In the genomic region with DNA sequence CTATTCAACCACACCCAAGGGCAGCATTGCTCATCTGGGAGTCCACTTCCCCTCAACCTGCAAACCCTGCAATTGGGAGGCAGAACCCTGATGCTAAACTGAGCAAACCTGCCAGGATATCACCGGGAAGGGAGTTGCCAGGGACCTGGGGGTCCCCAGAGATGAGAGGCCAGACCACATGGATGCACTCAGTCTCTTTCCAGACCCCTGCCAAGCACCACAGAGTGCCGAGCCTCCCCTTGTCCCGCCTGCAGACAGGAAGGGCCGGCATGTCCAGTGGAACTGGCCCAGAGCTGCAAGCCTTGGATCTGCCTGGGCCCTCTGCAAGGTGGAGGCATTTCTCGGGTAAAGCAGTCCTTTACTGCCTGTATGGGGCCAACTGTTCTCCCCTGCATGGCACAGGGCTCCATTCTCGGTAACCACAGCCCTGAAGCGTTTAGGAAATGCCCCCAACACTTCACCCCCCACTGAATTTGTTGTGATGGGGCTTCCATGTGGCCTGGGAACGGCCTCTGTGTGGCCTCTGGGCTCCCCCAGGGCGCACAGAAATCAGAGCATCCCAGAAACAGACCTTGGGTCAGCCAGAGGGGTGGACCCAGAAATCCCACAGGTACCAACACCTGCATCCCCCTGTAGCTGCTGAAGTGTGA, we compare ENCODE assay signal across 15 cellular contexts.
DNase-seq lines count a peak whose midpoint lies in the region; ATAC-seq, FAIRE-seq and TF ChIP-seq lines count a peak whose summit lies in the region.
"Had no signal": no experiment of that assay in that cellular context is flagged by ENCODE, and none has a peak within 500 bp of the region (broad histone marks: within the 10 kb centered on the region; RNA-seq: fewer than 3 reads in every experiment).

No MANE protein-coding gene starts in this region.

- H3K27me3 ChIP-seq in right atrium auricular region (no peaks in the 10 kb centered on the region), H1 (replicated peaks in 1 of 4; ENCODE audit: control insufficient read depth in 3 of 4, extremely low read depth in 1 of 4, insufficient read depth in 3 of 4, low read length in 3 of 4) (no peaks in the 10 kb centered on the region; a peak in 1 of 7 replicates)

- ATAC-seq in Right ventricle myocardium superior (ENCODE audit: poor library complexity), result no peak
- ATAC-seq: HepG2 had no signal

- H4K91ac ChIP-seq in H1 (replicated peaks; ENCODE audit: insufficient read length, low read length), result no peak overlapping the region

- H3K4ac ChIP-seq in H1 (replicated peaks; ENCODE audit: insufficient read length, low read depth, low read length), result no peak overlapping the region

- peak overlapping the region; percentile 20; the same call in 1 of the 2 replicates for H4K8ac ChIP-seq in H1 (ENCODE audit: extremely low read depth, insufficient read depth, low read length)

- H2BK15ac ChIP-seq in H1 (ENCODE audit: low read length), result no peak overlapping the region

- H3K36me3 Mint-ChIP-seq in osteocyte (ENCODE audit: unreplicated experiment) (no peaks in the 10 kb centered on the region), progenitor cell of endocrine pancreas (ENCODE audit: insufficient read depth) (no peaks in the 10 kb centered on the region)

- H3K4me3 Mint-ChIP-seq in osteocyte (ENCODE audit: unreplicated experiment) (no peak overlapping the region), progenitor cell of endocrine pancreas (ENCODE audit: low read depth) (no peak overlapping the region)

- H3K4me1 ChIP-seq in right atrium auricular region (no peaks in the 10 kb centered on the region), H1 (replicated peaks in 1 of 4; ENCODE audit: control insufficient read depth in 3 of 4, insufficient read depth in 4 of 4, low read length in 3 of 4) (peaks cover 0 to 4% (median 0%) of the 10 kb centered on the region in 4 experiments; a peak in 1 of 7 replicates)

- H3K9me3 ChIP-seq in right atrium auricular region, result no peaks in the 10 kb centered on the region
- no peaks in the 10 kb centered on the region for H3K9me3 ChIP-seq in H1 (ENCODE audit: insufficient read depth in 2 of 2, low read depth in 1 of 2, low read length in 1 of 2)

- no peak overlapping the region; the same call in 1 of the 2 replicates for H3K18ac ChIP-seq in H1 (ENCODE audit: extremely low read depth, low read length)

- no peak for TF ChIP-seq RAD21 in H1 (IDR thresholded peaks at IDR 0.05 in 1 of 2, conservative IDR thresholded peaks at IDR 0.05 in 1 of 2; ENCODE audit: low read depth in 2 of 2, low read length in 2 of 2)

- DNase-seq in right atrium auricular region (ENCODE audit: low spot score) (peak; percentile 30), Right ventricle myocardium superior (no peak), H1 (ENCODE audit: low read depth in 1 of 2, low spot score in 2 of 2) (peak in 1 of 2 experiments; percentile 28), osteocyte (ENCODE audit: extremely low spot score, unreplicated experiment) (peak; percentile 57), activated T-cell treated with anti-CD3 and anti-CD28 coated beads for 4 hours (no peak), NCI-H1930 (lab: John Stamatoyannopoulos, UW) (no peak), progenitor cell of endocrine pancreas (ENCODE audit: low spot score, unreplicated experiment) (no peak), NAMALWA (ENCODE audit: low spot score) (no peak)
- DNase-seq: KG1, NCI-H1436, NCI-H2029 treated with DMSO at 0.1 percent for 48 hours, NCI-H510A treated with DMSO at 0.1 percent for 48 hours had no signal

- no peak overlapping the region for H2BK12ac ChIP-seq in H1 (ENCODE audit: low read depth, low read length)

- no peak for TF ChIP-seq CTCF in right atrium auricular region (IDR thresholded peaks at IDR 0.05)
- TF ChIP-seq CTCF in H1 (IDR thresholded peaks at IDR 0.05; ENCODE audit: control extremely low read depth in 1 of 3, insufficient read depth in 1 of 3, low read depth in 1 of 3, low read length in 3 of 3), result no peak
- no peak for TF ChIP-seq CTCF in osteocyte (IDR thresholded peaks at IDR 0.05)
- no peak for TF ChIP-seq CTCF in progenitor cell of endocrine pancreas (IDR thresholded peaks at IDR 0.05; ENCODE audit: unreplicated experiment)

- no peak overlapping the region for H3K23ac ChIP-seq in H1 (ENCODE audit: insufficient read length)

- H3K4me3 ChIP-seq in right atrium auricular region (no peak overlapping the region), H1 (ENCODE audit: extremely low read depth in 1 of 4, insufficient read depth in 2 of 4, low read depth in 3 of 4, low read length in 4 of 4) (no peak overlapping the region)

- no peaks in the 10 kb centered on the region for H3K79me1 ChIP-seq in H1 (ENCODE audit: low read depth, low read length)

- no peak for TF ChIP-seq POLR2A in H1 (IDR thresholded peaks at IDR 0.05; ENCODE audit: control extremely low read depth in 1 of 2, low read depth in 2 of 2, low read length in 2 of 2)

- H2BK20ac ChIP-seq in H1 (ENCODE audit: low read length), result no peak overlapping the region

- peaks cover 16% of the 10 kb centered on the region for H3K9me3 Mint-ChIP-seq in osteocyte (ENCODE audit: unreplicated experiment)
- no peaks in the 10 kb centered on the region for H3K9me3 Mint-ChIP-seq in progenitor cell of endocrine pancreas (ENCODE audit: low read depth)

- no peak overlapping the region for H3K9ac ChIP-seq in H1 (replicated peaks in 1 of 4; ENCODE audit: extremely low read depth in 1 of 4, low read depth in 3 of 4, low read length in 3 of 4)

- H3K4me1 Mint-ChIP-seq in osteocyte (ENCODE audit: unreplicated experiment), result no peaks in the 10 kb centered on the region
- no peaks in the 10 kb centered on the region for H3K4me1 Mint-ChIP-seq in progenitor cell of endocrine pancreas (ENCODE audit: low read depth)

- H3K14ac ChIP-seq in H1 (ENCODE audit: insufficient read length), result no peak overlapping the region

- H3K23me2 ChIP-seq in H1 (ENCODE audit: low read depth, low read length), result no peaks in the 10 kb centered on the region

- H3K27me3 Mint-ChIP-seq in osteocyte (ENCODE audit: unreplicated experiment), result no peaks in the 10 kb centered on the region
- H3K27me3 Mint-ChIP-seq in progenitor cell of endocrine pancreas, result peaks cover 14% of the 10 kb centered on the region

- H4K5ac ChIP-seq in H1 (ENCODE audit: insufficient read length, low read depth, low read length), result no peak overlapping the region

- H3K27ac ChIP-seq in right atrium auricular region (no peak overlapping the region), H1 (ENCODE audit: low read depth, low read length) (no peak overlapping the region)
- H3K27ac ChIP-seq: C4-2B had no signal

- POLR2A ChIA-PET in H1 (lab: Charles Lee; ENCODE audit: partially characterized antibody), result no interaction called here

- H4K20me1 ChIP-seq in H1 (replicated peaks in 1 of 2; ENCODE audit: control insufficient read depth in 1 of 2, insufficient read depth in 2 of 2, low read length in 2 of 2), result no peaks in the 10 kb centered on the region

- no peak overlapping the region for H2AFZ ChIP-seq in H1 (ENCODE audit: low read length)

- FAIRE-seq in H1 (lab: Jason Lieb, UNC), result no peak
- FAIRE-seq: A204.1, HepG2 had no signal

- WGBS in H1 (ENCODE audit: extremely low coverage in 1 of 2, insufficient coverage in 1 of 2, insufficient read length in 1 of 2, insufficient replicate concordance in 2 of 2, low coverage in 1 of 2, low lambda C conversion rate in 2 of 2, missing lambda C conversion rate in 1 of 2), 2 experiments, result 76% methylated on average over 9 of the region's 9 CpGs; no CpG with 5 or more reads in 1 of the 2 experiments

- H2BK120ac ChIP-seq in H1 (replicated peaks; ENCODE audit: low read depth, low read length), result no peak overlapping the region

- intact Hi-C loops in Right ventricle myocardium superior (cut with DNase I), result no loop called here

- TF ChIP-seq EP300 in H1 (IDR thresholded peaks at IDR 0.05; ENCODE audit: borderline replicate concordance in 1 of 2, low read depth in 2 of 2, low read length in 2 of 2), result no peak

- CTCF ChIA-PET in H1 (lab: Charles Lee; ENCODE audit: partially characterized antibody), result no interaction called here

- H3K36me3 ChIP-seq in right atrium auricular region (no peaks in the 10 kb centered on the region), H1 (ENCODE audit: control insufficient read depth in 2 of 4, insufficient read depth in 4 of 4, low read length in 3 of 4) (no peaks in the 10 kb centered on the region)

- no peak overlapping the region for H3K4me2 ChIP-seq in H1 (ENCODE audit: insufficient read depth in 1 of 2, low read depth in 2 of 2, low read length in 2 of 2)

- H3K79me2 ChIP-seq in H1 (ENCODE audit: control insufficient read depth in 1 of 2, insufficient read depth in 2 of 2, low read length in 2 of 2), result no peaks in the 10 kb centered on the region

- no peak overlapping the region for H2BK5ac ChIP-seq in H1 (ENCODE audit: low read depth, low read length)

- H3K27ac Mint-ChIP-seq in osteocyte (ENCODE audit: unreplicated experiment) (no peak overlapping the region), progenitor cell of endocrine pancreas (no peak overlapping the region)

- no peak overlapping the region for H3K56ac ChIP-seq in H1 (replicated peaks; ENCODE audit: insufficient read length, low read depth, low read length)

- no peak overlapping the region for H2AK5ac ChIP-seq in H1 (ENCODE audit: low read depth, low read length)

TF ChIP-seq in H1, 55 proteins besides CTCF, POLR2A, EP300 and RAD21 (continues in another document):
- TF ChIP-seq TAF1 (IDR thresholded peaks at IDR 0.05; ENCODE audit: low read depth, low read length) (no peak), HDAC2 (IDR thresholded peaks at IDR 0.05; ENCODE audit: borderline replicate concordance in 1 of 2, low read depth in 2 of 2, low read length in 2 of 2) (no peak), SP1 (IDR thresholded peaks at IDR 0.05; ENCODE audit: low read depth, low read length) (no peak), BRCA1 (IDR thresholded peaks at IDR 0.05; ENCODE audit: low read depth, low read length) (no peak), RXRA (IDR thresholded peaks at IDR 0.05; ENCODE audit: insufficient read depth, low read depth, low read length) (no peak), SP4 (IDR thresholded peaks at IDR 0.05; ENCODE audit: low read length) (no peak), TBP (IDR thresholded peaks at IDR 0.05; ENCODE audit: low read depth, low read length) (no peak), CBX5 (IDR thresholded peaks at IDR 0.05; ENCODE audit: low read depth, low read length) (no peak), NANOG (IDR thresholded peaks at IDR 0.05; ENCODE audit: insufficient read depth, low read depth, low read length, poor library complexity, severe bottlenecking) (no peak), PHF8 (conservative IDR thresholded peaks at IDR 0.05; ENCODE audit: low read depth, low read length) (no peak), NRF1 (IDR thresholded peaks at IDR 0.05; ENCODE audit: low read depth, low read length) (no peak), SIX5 (IDR thresholded peaks at IDR 0.05; ENCODE audit: low read depth, low read length) (no peak)
- TF ChIP-seq, protein P1, sequence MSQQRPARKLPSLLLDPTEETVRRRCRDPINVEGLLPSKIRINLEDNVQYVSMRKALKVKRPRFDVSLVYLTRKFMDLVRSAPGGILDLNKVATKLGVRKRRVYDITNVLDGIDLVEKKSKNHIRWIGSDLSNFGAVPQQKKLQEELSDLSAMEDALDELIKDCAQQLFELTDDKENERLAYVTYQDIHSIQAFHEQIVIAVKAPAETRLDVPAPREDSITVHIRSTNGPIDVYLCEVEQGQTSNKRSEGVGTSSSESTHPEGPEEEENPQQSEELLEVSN (IDR thresholded peaks at IDR 0.05), result no peak

Comparison
In these comparisons a context has a peak if more than half of its experiments do, and no peak if none do; other contexts are left out.
1. DNase-seq: peak in right atrium auricular region (single experiment) and osteocyte (single experiment); none in Right ventricle myocardium superior (single experiment), activated T-cell treated with anti-CD3 and anti-CD28 coated beads for 4 hours (single experiment), NCI-H1930 (0 of 2), progenitor cell of endocrine pancreas (single experiment) and NAMALWA (single experiment).